ENCODE assay signal across 30 cellular contexts in the genomic region with DNA sequence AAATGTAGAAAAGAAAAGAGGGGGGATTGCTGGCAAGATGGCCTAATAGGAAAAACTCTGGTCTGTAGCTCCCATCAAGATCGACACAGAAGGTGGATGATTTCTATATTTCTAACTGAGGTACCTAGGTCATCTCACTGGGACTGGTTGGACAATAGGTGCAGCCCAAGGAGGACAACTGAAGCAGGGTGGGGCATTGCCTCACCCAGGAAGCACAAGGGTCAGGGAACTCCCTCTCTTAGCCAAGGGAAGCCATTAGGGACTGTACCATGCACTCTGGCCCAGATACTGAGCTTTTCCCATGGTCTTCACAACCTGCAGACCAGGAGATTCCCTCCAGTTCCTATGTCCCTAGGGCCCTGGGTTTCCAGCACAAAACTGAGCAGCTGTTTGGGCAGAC. TPM values are rescaled to one million over a fixed set of nuclear protein-coding genes. Genes with fewer than 3 reads are reported as not detected.
"Had no signal": no experiment of that assay in that cellular context is flagged by ENCODE, and none has a peak within 500 bp of the region (broad histone marks: within the 10 kb centered on the region; RNA-seq: fewer than 3 reads in every experiment).

No MANE protein-coding gene starts in this region.

- H3K27ac ChIP-seq: brain microvascular endothelial cell, esophagus muscularis mucosa, foreskin keratinocyte, gastrocnemius medialis had no signal

- H3K4me1 Mint-ChIP-seq: activated CD4-positive, alpha-beta T cell treated with anti-CD3 and anti-CD28 coated beads for 36 hours; activated CD4-positive, alpha-beta T cell treated with anti-CD3 and anti-CD28 coated beads, Interleukin-2, amount 10 ng/mL, durations not matched to agents 24 days and 14 days; activated CD8-positive, alpha-beta memory T cell treated with anti-CD3 and anti-CD28 coated beads, Interleukin-2, amount 10 ng/mL, durations not matched to agents 7 days and 5 days; central memory CD8-positive, alpha-beta T cell had no signal

- ATAC-seq: activated CD4-positive, alpha-beta T cell treated with anti-CD3 and anti-CD28 coated beads for 36 hours; activated CD8-positive, alpha-beta memory T cell treated with anti-CD3 and anti-CD28 coated beads, Interleukin-2, amount 10 ng/mL, durations not matched to agents 7 days and 5 days; activated CD8-positive, alpha-beta T cell treated with anti-CD3 and anti-CD28 coated beads, Interleukin-2, amount 10 ng/mL, durations not matched to agents 7 days and 5 days; effector memory CD8-positive, alpha-beta T cell; foreskin keratinocyte; gastrocnemius medialis had no signal

- H3K27me3 ChIP-seq: brain microvascular endothelial cell, esophagus muscularis mucosa, gastrocnemius medialis had no signal

- H3K27ac Mint-ChIP-seq: activated CD4-positive, alpha-beta memory T cell treated with anti-CD3 and anti-CD28 coated beads for 36 hours; activated CD4-positive, alpha-beta T cell treated with anti-CD3 and anti-CD28 coated beads for 36 hours; activated CD4-positive, alpha-beta T cell treated with anti-CD3 and anti-CD28 coated beads, Interleukin-2, amount 10 ng/mL, durations not matched to agents 24 days and 14 days; activated CD8-positive, alpha-beta memory T cell treated with anti-CD3 and anti-CD28 coated beads, Interleukin-2, amount 10 ng/mL, durations not matched to agents 7 days and 5 days; activated CD8-positive, alpha-beta T cell treated with anti-CD3 and anti-CD28 coated beads, Interleukin-2, amount 10 ng/mL, durations not matched to agents 7 days and 5 days; activated naive CD8-positive, alpha-beta T cell; activated T-helper 1 cell treated with anti-CD3 and anti-CD28 coated beads, Interleukin-12 subunit alpha, Interleukin-12 subunit beta, Interleukin-2, Interleukin-4 antibody, amounts not matched to agents 30 ng/mL and 10 ng/mL and 1 ng/mL, durations not matched to agents 14 hours and 24 hours and 36 hours; activated T-helper 2 cell treated with anti-CD3 and anti-CD28 coated beads, Interferon-gamma antibody, Interleukin-2, Interleukin-4, amounts not matched to agents 10 μg/mL and 5 μg/mL and 100 μg/mL, durations not matched to agents 14 hours and 24 hours and 36 hours; effector memory CD8-positive, alpha-beta T cell had no signal

- H3K4me3 ChIP-seq: esophagus muscularis mucosa, gastrocnemius medialis had no signal

- DNase-seq: activated CD4-positive, alpha-beta memory T cell treated with anti-CD3 and anti-CD28 coated beads for 36 hours; activated CD4-positive, alpha-beta T cell treated with anti-CD3 and anti-CD28 coated beads for 36 hours; activated CD4-positive, alpha-beta T cell treated with anti-CD3 and anti-CD28 coated beads, Interleukin-2, amount 10 ng/mL, durations not matched to agents 24 days and 14 days; activated CD4-positive, CD25-positive, alpha-beta regulatory T cell; activated CD4-positive, CD25-positive, alpha-beta regulatory T cell treated with anti-CD3 and anti-CD28 coated beads, Interleukin-2, amount 50 U/mL, for 72 hours; activated CD8-positive, alpha-beta memory T cell treated with anti-CD3 and anti-CD28 coated beads, Interleukin-2, amount 10 ng/mL, durations not matched to agents 7 days and 5 days; activated CD8-positive, alpha-beta memory T cell treated with anti-CD3 and anti-CD28 coated beads, Interleukin-2, amount 50 U/mL, for 4 hours; activated CD8-positive, alpha-beta T cell treated with anti-CD3 and anti-CD28 coated beads, Interleukin-2, amount 10 ng/mL, durations not matched to agents 7 days and 5 days; activated effector memory CD4-positive, alpha-beta T cell treated with anti-CD3 and anti-CD28 coated beads, Interleukin-2, amount 50 U/mL, for 16 hours; activated naive CD4-positive, alpha-beta T cell treated with anti-CD3 and anti-CD28 coated beads, Interleukin-2, amount 50 U/mL, for 16 hours; activated T-cell treated with anti-CD3 and anti-CD28 coated beads, Interleukin-2, amount 50 U/mL, for 1 hour; activated T-cell treated with anti-CD3 and anti-CD28 coated beads, Interleukin-2, amount 50 U/mL, for 48 hours; amniotic stem cell; anterior cingulate cortex; brain microvascular endothelial cell; cortex of kidney; dermis blood vessel endothelial cell; effector CD4-positive, alpha-beta T cell; effector memory CD8-positive, alpha-beta T cell; foreskin keratinocyte; gastrocnemius medialis; glutamatergic neuron; T-helper 2 cell had no signal

- H3K4me3 Mint-ChIP-seq: activated CD4-positive, alpha-beta memory T cell treated with anti-CD3 and anti-CD28 coated beads for 36 hours; activated CD4-positive, alpha-beta T cell treated with anti-CD3 and anti-CD28 coated beads for 36 hours; activated CD4-positive, alpha-beta T cell treated with anti-CD3 and anti-CD28 coated beads, Interleukin-2, amount 10 ng/mL, durations not matched to agents 24 days and 14 days; activated CD8-positive, alpha-beta memory T cell treated with anti-CD3 and anti-CD28 coated beads, Interleukin-2, amount 10 ng/mL, durations not matched to agents 7 days and 5 days; activated CD8-positive, alpha-beta T cell treated with anti-CD3 and anti-CD28 coated beads, Interleukin-2, amount 10 ng/mL, durations not matched to agents 7 days and 5 days; activated naive CD8-positive, alpha-beta T cell; activated T-helper 1 cell treated with anti-CD3 and anti-CD28 coated beads, Interleukin-12 subunit alpha, Interleukin-12 subunit beta, Interleukin-2, Interleukin-4 antibody, amounts not matched to agents 30 ng/mL and 10 ng/mL and 1 ng/mL, durations not matched to agents 14 hours and 24 hours and 36 hours; central memory CD8-positive, alpha-beta T cell; effector memory CD8-positive, alpha-beta T cell had no signal

- H3K36me3 Mint-ChIP-seq: activated CD4-positive, alpha-beta memory T cell treated with anti-CD3 and anti-CD28 coated beads for 36 hours; activated CD8-positive, alpha-beta memory T cell treated with anti-CD3 and anti-CD28 coated beads, Interleukin-2, amount 10 ng/mL, durations not matched to agents 7 days and 5 days; activated naive CD8-positive, alpha-beta T cell had no signal

- H3K4me1 ChIP-seq: esophagus muscularis mucosa, foreskin keratinocyte had no signal

- H3K36me3 ChIP-seq: brain microvascular endothelial cell, esophagus muscularis mucosa, gastrocnemius medialis had no signal

RNA-seq across cellular contexts. Expression of gene IGSF10, which starts 22.6 kb away (rescaled TPM):
- total RNA-seq: activated CD4-positive, alpha-beta memory T cell treated with anti-CD3 and anti-CD28 coated beads for 36 hours; activated CD4-positive, alpha-beta T cell treated with anti-CD3 and anti-CD28 coated beads for 36 hours; activated CD4-positive, alpha-beta T cell treated with anti-CD3 and anti-CD28 coated beads, Interleukin-2, amount 10 ng/mL, durations not matched to agents 24 days and 14 days; activated CD8-positive, alpha-beta memory T cell treated with anti-CD3 and anti-CD28 coated beads for 36 hours; activated CD8-positive, alpha-beta memory T cell treated with anti-CD3 and anti-CD28 coated beads, Interleukin-2, amount 10 ng/mL, durations not matched to agents 7 days and 5 days; activated CD8-positive, alpha-beta T cell treated with anti-CD3 and anti-CD28 coated beads, Interleukin-2, amount 10 ng/mL, durations not matched to agents 7 days and 5 days; activated T-helper 1 cell treated with anti-CD3 and anti-CD28 coated beads, Interleukin-12 subunit alpha, Interleukin-12 subunit beta, Interleukin-2, Interleukin-4 antibody, amounts not matched to agents 30 ng/mL and 10 ng/mL and 1 ng/mL, durations not matched to agents 14 hours and 24 hours and 36 hours; activated T-helper 2 cell treated with anti-CD3 and anti-CD28 coated beads, Interferon-gamma antibody, Interleukin-2, Interleukin-4, amounts not matched to agents 10 μg/mL and 5 μg/mL and 100 μg/mL, durations not matched to agents 14 hours and 24 hours and 36 hours; foreskin keratinocyte; T-helper 1 cell treated with Interleukin-12 subunit alpha and Interleukin-12 subunit beta and Interleukin-4 antibody, amounts not matched to agents 30 ng/mL and 1 ng/mL, for 36 hours had no signal
